Comparison of ENCODE assay signal across 8 cellular contexts in genomic region chr16:31181102-31181830, GRCh38. TPM values are rescaled to one million over a fixed set of nuclear protein-coding genes. Genes with fewer than 3 reads are reported as not detected.
DNase-seq lines count a peak whose midpoint lies in the region; ATAC-seq, FAIRE-seq and TF ChIP-seq lines count a peak whose summit lies in the region.

No MANE protein-coding gene starts in this region.

- H3K4me3 ChIP-seq in BJ (ENCODE audit: low read depth, low read length) = peak overlapping the region; percentile 85
- H3K4me3 ChIP-seq in parathyroid adenoma (ENCODE audit: low read depth, low read length) = peak overlapping the region; percentile 75

- peaks cover 9% of the 10 kb centered on the region for H3K4me1 ChIP-seq in parathyroid adenoma

- peak overlapping the region; percentile 96 for H3K4me2 ChIP-seq in parathyroid adenoma (ENCODE audit: low read length)

- CTCF ChIA-PET in BJ (lab: Yijun Ruan, JAX) = interaction anchor here (2.5 kb wide), 1 partner anchor 39 kb away, joined by 9 read pairs; no protein-coding TSS in a partner anchor

- no peak overlapping the region for H2AFZ ChIP-seq in parathyroid adenoma

- H3K27ac ChIP-seq in KOPT-K1 (ENCODE audit: low read depth, low read length, poor library complexity, severe bottlenecking) (peak overlapping the region; percentile 97), parathyroid adenoma (peak overlapping the region; percentile 97)

- no peaks in the 10 kb centered on the region for H3K9me3 ChIP-seq in KOPT-K1 (ENCODE audit: insufficient read depth, low read length, poor library complexity, severe bottlenecking)
- H3K9me3 ChIP-seq in parathyroid adenoma (ENCODE audit: control insufficient read depth, low read length) = no peaks in the 10 kb centered on the region

- no peak for FAIRE-seq in GM19239 (lab: Jason Lieb, UNC)

- TF ChIP-seq CTCF in BJ (IDR thresholded peaks at IDR 0.05; ENCODE audit: insufficient read depth, low read depth, low read length) = no peak
- no peak for TF ChIP-seq CTCF in parathyroid adenoma (IDR thresholded peaks at IDR 0.05)

- peaks cover 32% of the 10 kb centered on the region for H3K79me2 ChIP-seq in parathyroid adenoma

- no peak for ATAC-seq in HG03025 (IDR thresholded peaks at IDR 0.05; ENCODE audit: low FRiP score, unreplicated experiment)
- no peak for ATAC-seq in HG02623 (IDR thresholded peaks at IDR 0.05; ENCODE audit: unreplicated experiment)

- H3K9ac ChIP-seq in parathyroid adenoma = no peak overlapping the region

- DNase-seq in BJ (ENCODE audit: low read depth) (no peak), activated T-cell treated with anti-CD3 and anti-CD28 coated beads for 4 hours (peak; percentile 17), foreskin melanocyte (peak; percentile 57), GM19239 (ENCODE audit: insufficient read length, low spot score) (no peak)

- no peaks in the 10 kb centered on the region for H3K27me3 ChIP-seq in BJ (ENCODE audit: control insufficient read depth, insufficient read depth, low read length)
- H3K27me3 ChIP-seq in parathyroid adenoma (ENCODE audit: control insufficient read depth, insufficient read depth, low read length) = no peaks in the 10 kb centered on the region

- peaks cover 16% of the 10 kb centered on the region for H3K36me3 ChIP-seq in BJ (ENCODE audit: control insufficient read depth, insufficient read depth, low read length)
- H3K36me3 ChIP-seq in KOPT-K1 (ENCODE audit: insufficient read depth, low read length) = peaks cover 56% of the 10 kb centered on the region
- no peaks in the 10 kb centered on the region for H3K36me3 ChIP-seq in parathyroid adenoma (ENCODE audit: control insufficient read depth, insufficient read depth, low read length)

- POLR2A ChIA-PET in BJ (lab: Charles Lee) = interaction anchor here (0.8 to 2.1 kb wide), 5 partner anchors 21 to 270 kb away, joined by 3 to 20 read pairs (median 5); partner anchors contain the start of genes KAT8 and PYCARD

RNA-seq across cellular contexts. Expression of gene FUS, which starts 1.3 kb away (rescaled TPM):
- 109 and 113 TPM in 2 replicates for polyA plus RNA-seq in BJ (2011; rRNA removed)
- polyA minus RNA-seq in BJ (2011; rRNA and poly(A)+ RNA removed) = 98.8 and 103 TPM in 2 replicates

RNA-seq across cellular contexts. Expression of gene PYCARD, which starts 21.3 kb away (rescaled TPM):
- 15.8 and 23.9 TPM in 2 replicates for polyA plus RNA-seq in BJ (2011; rRNA removed)
- polyA minus RNA-seq in BJ (2011; rRNA and poly(A)+ RNA removed) = 12.8 and 13.5 TPM in 2 replicates

RNA-seq across cellular contexts. Expression of gene PRSS36, which starts 31.4 kb away (rescaled TPM):
- 0.22 and 0.39 TPM in 2 replicates for polyA plus RNA-seq in BJ (2011; rRNA removed)
- 0.46 TPM in 1 of 2 replicates, not detected in the other for polyA minus RNA-seq in BJ (2011; rRNA and poly(A)+ RNA removed)

RNA-seq across cellular contexts. Expression of gene TRIM72, which starts 32.7 kb away (rescaled TPM):
- not detected in 2 replicates for polyA plus RNA-seq in BJ (2011; rRNA removed)
- not detected in 2 replicates for polyA minus RNA-seq in BJ (2011; rRNA and poly(A)+ RNA removed)

RNA-seq across cellular contexts. Expression of gene PYDC1, which starts 35.7 kb away (rescaled TPM):
- polyA plus RNA-seq in BJ (2011; rRNA removed) = not detected in 2 replicates
- polyA minus RNA-seq in BJ (2011; rRNA and poly(A)+ RNA removed) = not detected in 2 replicates

Comparison
In these comparisons a context has a peak if more than half of its experiments do, and no peak if none do; other contexts are left out.
1. DNase-seq: peak in activated T-cell treated with anti-CD3 and anti-CD28 coated beads for 4 hours (single experiment) and foreskin melanocyte (single experiment); none in BJ (single experiment) and GM19239 (single experiment).